ENCODE assay signal across 10 cellular contexts in the genomic region with DNA sequence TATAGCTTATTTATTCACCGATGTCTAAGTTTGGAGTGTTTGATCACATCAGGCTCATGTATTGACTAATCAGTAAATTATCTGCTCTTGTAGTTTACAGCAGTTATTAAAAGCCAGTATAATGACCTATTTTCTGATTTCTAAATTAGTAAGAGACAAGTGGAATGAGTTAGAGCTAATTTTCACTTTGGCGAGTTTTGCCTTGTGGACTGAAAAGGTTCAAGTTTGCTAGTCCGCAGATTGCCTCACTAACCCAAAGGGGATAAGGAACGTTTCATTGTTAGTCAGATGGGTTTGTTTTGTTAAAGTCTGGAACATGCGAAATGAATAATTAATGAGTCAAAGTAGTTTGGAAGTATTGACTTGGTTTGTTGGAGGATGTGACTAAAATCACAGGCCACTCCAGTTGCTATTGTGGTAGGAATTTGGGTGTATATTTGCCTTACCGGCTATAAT. TPM values are rescaled to one million over a fixed set of nuclear protein-coding genes. Genes with fewer than 3 reads are reported as not detected.
DNase-seq lines count a peak whose midpoint lies in the region; ATAC-seq, FAIRE-seq and TF ChIP-seq lines count a peak whose summit lies in the region.
"Had no signal": no experiment of that assay in that cellular context is flagged by ENCODE, and none has a peak within 500 bp of the region (broad histone marks: within the 10 kb centered on the region; RNA-seq: fewer than 3 reads in every experiment).

No MANE protein-coding gene starts in this region.

- ATAC-seq in HG02610 (IDR thresholded peaks at IDR 0.05; ENCODE audit: unreplicated experiment) (peak; percentile 71), naive B cell (ENCODE audit: low read depth in 2 of 2) (no peak)
- ATAC-seq in activated naive CD4-positive, alpha-beta T cell treated with anti-CD3 and anti-CD28 coated beads, Interleukin-2, amount 50 U/mL, for 72 hours = peak; percentile 46 to 78

- H3K9me3 Mint-ChIP-seq in activated naive CD4-positive, alpha-beta T cell treated with anti-CD3 and anti-CD28 coated beads, Interleukin-2, amount 50 U/mL, for 72 hours = no peaks in the 10 kb centered on the region
- no peaks in the 10 kb centered on the region for H3K9me3 Mint-ChIP-seq in naive B cell

- TF ChIP-seq POLR2A in GM12891 (IDR thresholded peaks at IDR 0.05; ENCODE audit: low read depth, low read length) (no peak), lower leg skin (IDR thresholded peaks at IDR 0.05) (no peak)

- 78 to 80% methylated on average over 6 of the region's 6 CpGs for WGBS in lower leg skin, 2 donors

- peaks cover 5 to 46% of the 10 kb centered on the region in 2 donors for H3K36me3 Mint-ChIP-seq in activated naive CD4-positive, alpha-beta T cell treated with anti-CD3 and anti-CD28 coated beads, Interleukin-2, amount 50 U/mL, for 72 hours
- peaks cover 18 to 23% of the 10 kb centered on the region in 2 donors for H3K36me3 Mint-ChIP-seq in naive B cell

- H3K4me3 Mint-ChIP-seq in naive B cell = no peak overlapping the region

- intact Hi-C loops in lower leg skin (cut with DNase I; ENCODE audit: low total_unique reads) = no loop called here

- DNase-seq in GM12891 (ENCODE audit: insufficient read length, low spot score) = no peak
- DNase-seq in activated naive CD4-positive, alpha-beta T cell treated with anti-CD3 and anti-CD28 coated beads, Interleukin-2, amount 50 U/mL, for 72 hours (ENCODE audit: low spot score in 2 of 2) = no peak
- no peak for DNase-seq in naive B cell
- DNase-seq in lower leg skin (ENCODE audit: low spot score in 2 of 2) = no peak
- DNase-seq in NCI-H187 treated with DMSO at 0.1 percent for 48 hours (lab: John Stamatoyannopoulos, UW) = no peak
- DNase-seq in GM19240 (ENCODE audit: insufficient read length, low spot score) = no peak
- no peak for DNase-seq in SIG-M5 treated with dmso at 0.1 percent for 504 hours (lab: John Stamatoyannopoulos, UW; ENCODE audit: unreplicated experiment)
- DNase-seq: GDM1 had no signal

- no peak overlapping the region for H3K4me3 ChIP-seq in lower leg skin (ENCODE audit: low read depth, poor library complexity, severe bottlenecking)
- H3K4me3 ChIP-seq: ascending aorta had no signal

- H3K4me1 Mint-ChIP-seq in naive B cell = peaks cover 27 to 36% (median 31%) of the 10 kb centered on the region in 3 donors

- no peak for TF ChIP-seq CTCF in lower leg skin (IDR thresholded peaks at IDR 0.05)

- H3K27ac Mint-ChIP-seq in activated naive CD4-positive, alpha-beta T cell treated with anti-CD3 and anti-CD28 coated beads, Interleukin-2, amount 50 U/mL, for 72 hours = peak overlapping the region in 1 of 2 donors; percentile 94
- H3K27ac Mint-ChIP-seq in naive B cell = peak overlapping the region in 4 of 6 donors; percentile 20 to 89 (median 57)

- FAIRE-seq in GM12891 (lab: Jason Lieb, UNC) = peak; percentile 33

- no peaks in the 10 kb centered on the region for H3K27me3 Mint-ChIP-seq in naive B cell

TF ChIP-seq in GM12891, 5 proteins besides CTCF, POLR2A, EP300 and RAD21:
- TF ChIP-seq TAF1 (IDR thresholded peaks at IDR 0.05; ENCODE audit: low read depth, low read length) (no peak), POLR2AphosphoS5 (IDR thresholded peaks at IDR 0.05; ENCODE audit: low read depth, low read length) (no peak), SPI1 (IDR thresholded peaks at IDR 0.05; ENCODE audit: low read depth, low read length) (no peak), POU2F2 (IDR thresholded peaks at IDR 0.05; ENCODE audit: low read depth, low read length) (peak; percentile 64; the same call in 1 of the 2 replicates)

RNA-seq across cellular contexts. Expression of a gene that starts 40.1 kb away (rescaled TPM):
- 219 TPM for polyA plus RNA-seq in GM12891 (2012; ENCODE audit: low read depth, missing spikeins)
- total RNA-seq in activated naive CD4-positive, alpha-beta T cell treated with anti-CD3 and anti-CD28 coated beads, Interleukin-2, amount 50 U/mL, for 72 hours = 100 to 1,000 TPM; 103 to 137 TPM
- polyA plus RNA-seq in naive B cell (ENCODE audit: low read depth in 6 of 6) = 10 to 100 TPM; 22.4 to 58.5 (median 39.8) TPM
- 100 to 1,000 TPM; 111 to 130 (median 114) TPM for total RNA-seq in lower leg skin

Comparison
In these comparisons a context has a peak if more than half of its experiments do, and no peak if none do; other contexts are left out.
1. ATAC-seq: peak in HG02610 (single experiment) and activated naive CD4-positive, alpha-beta T cell treated with anti-CD3 and anti-CD28 coated beads, Interleukin-2, amount 50 U/mL, for 72 hours (2 of 2); none in naive B cell (0 of 2).